Comparison of ENCODE assay signal across 8 cellular contexts in the genomic region with DNA sequence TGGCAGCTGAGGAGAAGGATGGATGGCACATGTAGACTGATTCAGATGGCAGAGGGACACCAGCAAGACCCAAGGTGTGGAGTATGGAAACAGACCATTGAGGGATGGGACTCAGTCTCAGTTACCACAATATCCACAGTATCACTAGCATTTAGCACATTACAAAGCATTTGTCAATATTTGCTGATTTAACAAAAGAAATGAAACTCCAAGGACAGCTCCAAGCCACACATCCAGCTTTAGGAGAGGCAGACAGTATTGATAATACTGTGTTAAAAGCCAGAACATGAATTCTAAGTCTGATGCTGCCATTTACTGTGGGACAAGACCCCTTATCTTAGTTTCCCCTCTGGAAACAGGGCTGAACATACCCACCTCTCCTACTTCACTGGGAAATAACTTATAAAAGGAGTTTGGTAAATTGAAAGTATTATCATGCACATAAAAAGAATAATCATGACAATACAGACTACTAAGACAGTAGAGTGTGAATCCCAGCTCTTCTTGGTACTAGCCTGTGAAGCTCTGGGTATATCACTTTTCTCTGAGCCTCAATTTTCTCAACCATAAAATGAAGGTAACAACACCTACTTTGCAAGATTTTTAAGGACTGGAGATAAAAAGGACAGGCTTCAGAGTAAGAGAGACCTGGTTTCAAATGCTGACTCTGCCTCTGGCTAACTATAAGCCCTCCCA. TPM values are rescaled to one million over a fixed set of nuclear protein-coding genes. Genes with fewer than 3 reads are reported as not detected.
DNase-seq lines count a peak whose midpoint lies in the region; ATAC-seq and TF ChIP-seq lines count a peak whose summit lies in the region.

No MANE protein-coding gene starts in this region.

- peaks cover 19% of the 10 kb centered on the region for H3K36me3 Mint-ChIP-seq in central memory CD8-positive, alpha-beta T cell (ENCODE audit: insufficient read depth)
- H3K36me3 Mint-ChIP-seq in neural progenitor cell = peaks cover 39% of the 10 kb centered on the region

- H3K27me3 ChIP-seq in neural progenitor cell = no peaks in the 10 kb centered on the region

- ATAC-seq in central memory CD8-positive, alpha-beta T cell (replicated peaks; ENCODE audit: extremely low read depth, poor library complexity, severe bottlenecking) = no peak
- ATAC-seq in omental fat pad (ENCODE audit: low FRiP score) = no peak

- peak overlapping the region; percentile 86 for H3K27ac Mint-ChIP-seq in central memory CD8-positive, alpha-beta T cell (ENCODE audit: low read depth)
- peak overlapping the region; percentile 82 for H3K27ac Mint-ChIP-seq in neural progenitor cell

- H3K79me2 ChIP-seq in neural progenitor cell (ENCODE audit: low read depth) = peaks cover 96% of the 10 kb centered on the region

- no peak overlapping the region for H3K4me3 ChIP-seq in neural progenitor cell

- no peaks in the 10 kb centered on the region for H3K9me3 Mint-ChIP-seq in central memory CD8-positive, alpha-beta T cell
- H3K9me3 Mint-ChIP-seq in neural progenitor cell = no peaks in the 10 kb centered on the region

- peaks cover 12% of the 10 kb centered on the region for H4K20me1 ChIP-seq in neural progenitor cell (ENCODE audit: low read depth)

- peak overlapping the region; percentile 75 for H3K4me2 ChIP-seq in neural progenitor cell

- H3K27me3 Mint-ChIP-seq in central memory CD8-positive, alpha-beta T cell = no peaks in the 10 kb centered on the region
- H3K27me3 Mint-ChIP-seq in neural progenitor cell (ENCODE audit: insufficient read depth, low read depth) = no peaks in the 10 kb centered on the region

- TF ChIP-seq CTCF in C4-2B (conservative IDR thresholded peaks at IDR 0.05) (no peak), neural progenitor cell (IDR thresholded peaks at IDR 0.05) (no peak), omental fat pad (IDR thresholded peaks at IDR 0.05) (no peak)

- DNase-seq in NCI-H2081 (lab: John Stamatoyannopoulos, UW) (peak; percentile 33 to 63), neural progenitor cell (ENCODE audit: low spot score) (no peak), NCI-H2107 (lab: John Stamatoyannopoulos, UW) (no peak), omental fat pad (ENCODE audit: low spot score) (no peak), foreskin melanocyte (no peak)
- DNase-seq in central memory CD8-positive, alpha-beta T cell (ENCODE audit: low spot score in 2 of 2) = no peak
- no peak for DNase-seq in activated effector memory CD4-positive, alpha-beta T cell treated with Interleukin-2 at 50 U/mL for 16 hours

- H3K36me3 ChIP-seq in neural progenitor cell = peaks cover 4% of the 10 kb centered on the region

- H3K4me1 Mint-ChIP-seq in central memory CD8-positive, alpha-beta T cell = peaks cover 88% of the 10 kb centered on the region
- H3K4me1 Mint-ChIP-seq in neural progenitor cell = peaks cover 32% of the 10 kb centered on the region

- H3F3A ChIP-seq in neural progenitor cell (ENCODE audit: low read depth) = peaks cover 24% of the 10 kb centered on the region

- H2AFZ ChIP-seq in neural progenitor cell (replicated peaks) = no peak overlapping the region

- H3K9ac ChIP-seq in neural progenitor cell = no peak overlapping the region

- peaks cover 32% of the 10 kb centered on the region for H3K4me1 ChIP-seq in neural progenitor cell

- no peak overlapping the region for H3K4me3 Mint-ChIP-seq in central memory CD8-positive, alpha-beta T cell
- H3K4me3 Mint-ChIP-seq in neural progenitor cell = no peak overlapping the region

- peak overlapping the region; percentile 84; the same call in 1 of the 2 replicates for H3K27ac ChIP-seq in C4-2B
- no peak overlapping the region for H3K27ac ChIP-seq in neural progenitor cell

- no peaks in the 10 kb centered on the region for H3K9me3 ChIP-seq in neural progenitor cell (ENCODE audit: low read depth)

RNA-seq across cellular contexts. Expression of gene BCL2L1, which starts 11.1 kb away (rescaled TPM):
- total RNA-seq in neural progenitor cell (ENCODE audit: low replicate concordance) (60.0 and 74.6 TPM in 2 replicates), omental fat pad (100 to 1,000 TPM in 2 of 4 donors, 10 to 100 TPM in 2; 65.0 to 140 (median 112) TPM)

RNA-seq across cellular contexts. Expression of gene TPX2, which starts 27.5 kb away (rescaled TPM):
- total RNA-seq in neural progenitor cell (ENCODE audit: low replicate concordance) (226 and 278 TPM in 2 replicates), omental fat pad (1 to 10 TPM in 2 of 4 donors, under 1 TPM in 2; 0.82 to 4.8 (median 0.97) TPM)

Comparison
In these comparisons a context has a peak if more than half of its experiments do, and no peak if none do; other contexts are left out.
1. DNase-seq: peak in NCI-H2081 (2 of 2); none in central memory CD8-positive, alpha-beta T cell (0 of 2), neural progenitor cell (single experiment), NCI-H2107 (single experiment), omental fat pad (single experiment), activated effector memory CD4-positive, alpha-beta T cell treated with Interleukin-2 at 50 U/mL for 16 hours (single experiment) and foreskin melanocyte (single experiment).
2. RNA of gene TPX2, which starts 27.5 kb away (total RNA-seq): 226 to 278 TPM in neural progenitor cell; 0.82 to 4.8 TPM in omental fat pad; every median in the first group is over 10 times any median in the second.